28 cellular contexts compared by ENCODE assay signal in genomic region chr15:96052154-96052553, GRCh38.
DNase-seq lines count a peak whose midpoint lies in the region; ATAC-seq and TF ChIP-seq lines count a peak whose summit lies in the region.
"Had no signal": no experiment of that assay in that cellular context is flagged by ENCODE, and none has a peak within 500 bp of the region (broad histone marks: within the 10 kb centered on the region; RNA-seq: fewer than 3 reads in every experiment).

No MANE protein-coding gene starts in this region.

- H3K36me3 ChIP-seq in right atrium auricular region (no peaks in the 10 kb centered on the region), esophagus muscularis mucosa (no peaks in the 10 kb centered on the region), aorta (ENCODE audit: control insufficient read depth in 1 of 2, insufficient read depth in 2 of 2, low read length in 1 of 2) (no peaks in the 10 kb centered on the region)
- H3K36me3 ChIP-seq: gastroesophageal sphincter, sigmoid colon had no signal

- intact Hi-C loops in Right ventricle myocardium superior (cut with DNase I) (no loop called here), esophagus muscularis mucosa (cut with DNase I) (no loop called here), aorta (cut with DNase I) (loop anchor here in 1 of 2 donors (10.0 kb wide), 1 partner anchor 273 kb away; no protein-coding TSS in a partner anchor)

- no peak for DNase-seq in right atrium auricular region (ENCODE audit: low spot score)
- DNase-seq in Right ventricle myocardium superior = no peak
- DNase-seq in esophagus muscularis mucosa (ENCODE audit: extremely low spot score) = peak; percentile 10
- no peak for DNase-seq in activated CD8-positive, alpha-beta T cell treated with anti-CD3 and anti-CD28 coated beads, Interleukin-2, amount 10 ng/mL, durations not matched to agents 7 days and 5 days
- DNase-seq in aorta = no peak
- no peak for DNase-seq in AG08395 (ENCODE audit: low spot score)
- DNase-seq: activated CD4-positive, alpha-beta memory T cell treated with anti-CD3 and anti-CD28 coated beads, Interleukin-2, amount 10 ng/mL, durations not matched to agents 7 days and 5 days; activated CD4-positive, CD25-positive, alpha-beta regulatory T cell treated with anti-CD3 and anti-CD28 coated beads, Interleukin-2, amount 50 U/mL, for 72 hours; activated effector memory CD4-positive, alpha-beta T cell treated with Interleukin-2 at 50 U/mL for 16 hours; activated naive CD8-positive, alpha-beta T cell treated with anti-CD3 and anti-CD28 coated beads, Interleukin-2, amount 10 ng/mL, durations not matched to agents 7 days and 5 days; caudate nucleus; CD4-positive, CD25-positive, alpha-beta regulatory T cell; cortex of kidney; KBM-7; MM.1S; mucosa of descending colon; NCI-H1436; NCI-H2081 treated with DMSO at 0.1 percent for 48 hours; RPMI8226; sigmoid colon; stimulated activated CD4-positive, alpha-beta T cell treated with anti-CD3 and anti-CD28 coated beads, Interleukin-4, amount 100 ng/mL, for 24 hours had no signal

- H3K4me3 Mint-ChIP-seq in nephron = peak overlapping the region; percentile 34 to 66 (median 60)
- H3K4me3 Mint-ChIP-seq in activated CD8-positive, alpha-beta T cell treated with anti-CD3 and anti-CD28 coated beads, Interleukin-2, amount 10 ng/mL, durations not matched to agents 7 days and 5 days = no peak overlapping the region
- H3K4me3 Mint-ChIP-seq: activated CD4-positive, alpha-beta memory T cell treated with anti-CD3 and anti-CD28 coated beads, Interleukin-2, amount 10 ng/mL, durations not matched to agents 7 days and 5 days; activated naive CD8-positive, alpha-beta T cell treated with anti-CD3 and anti-CD28 coated beads, Interleukin-2, amount 10 ng/mL, durations not matched to agents 7 days and 5 days had no signal

- H3K27ac ChIP-seq in right atrium auricular region = peak overlapping the region; percentile 75 to 89
- no peak overlapping the region for H3K27ac ChIP-seq in esophagus muscularis mucosa (replicated peaks in 1 of 4)
- no peak overlapping the region for H3K27ac ChIP-seq in aorta (ENCODE audit: low read depth in 1 of 2, low read length in 2 of 2)
- H3K27ac ChIP-seq: parathyroid adenoma, SK-N-MC had no signal

- no peaks in the 10 kb centered on the region for H3K36me3 Mint-ChIP-seq in nephron (ENCODE audit: low read depth)
- H3K36me3 Mint-ChIP-seq in activated CD8-positive, alpha-beta T cell treated with anti-CD3 and anti-CD28 coated beads, Interleukin-2, amount 10 ng/mL, durations not matched to agents 7 days and 5 days (ENCODE audit: low read depth) = no peaks in the 10 kb centered on the region
- H3K36me3 Mint-ChIP-seq: activated naive CD8-positive, alpha-beta T cell treated with anti-CD3 and anti-CD28 coated beads, Interleukin-2, amount 10 ng/mL, durations not matched to agents 7 days and 5 days; CD4-positive, CD25-positive, alpha-beta regulatory T cell; stimulated activated effector memory CD8-positive, alpha-beta T cell treated with anti-CD3 and anti-CD28 coated beads, Interleukin-12 subunit alpha, Interleukin-12 subunit beta, amount 100 ng/mL, for 72 hours had no signal

- H3K4me3 ChIP-seq in right atrium auricular region (no peak overlapping the region), esophagus muscularis mucosa (no peak overlapping the region), aorta (ENCODE audit: low read length in 2 of 2) (no peak overlapping the region)
- H3K4me3 ChIP-seq: mucosa of descending colon had no signal

- H3K9me3 ChIP-seq in right atrium auricular region (no peaks in the 10 kb centered on the region), esophagus muscularis mucosa (no peaks in the 10 kb centered on the region), aorta (ENCODE audit: control insufficient read depth, low read length) (no peaks in the 10 kb centered on the region)
- H3K9me3 ChIP-seq: gastroesophageal sphincter, mucosa of descending colon, sigmoid colon had no signal

- peaks cover 8% of the 10 kb centered on the region for H3K27me3 Mint-ChIP-seq in nephron (ENCODE audit: low read depth)
- H3K27me3 Mint-ChIP-seq in activated CD8-positive, alpha-beta T cell treated with anti-CD3 and anti-CD28 coated beads, Interleukin-2, amount 10 ng/mL, durations not matched to agents 7 days and 5 days (ENCODE audit: low read depth) = peaks cover 44% of the 10 kb centered on the region

- no peak for TF ChIP-seq EP300 in esophagus muscularis mucosa (IDR thresholded peaks at IDR 0.05)

- TF ChIP-seq CTCF in right atrium auricular region (IDR thresholded peaks at IDR 0.05) (no peak), esophagus muscularis mucosa (IDR thresholded peaks at IDR 0.05) (no peak), nephron (IDR thresholded peaks at IDR 0.05; ENCODE audit: unreplicated experiment in 3 of 3) (no peak)

- peak overlapping the region; percentile 60 to 88 (median 87) for H3K27ac Mint-ChIP-seq in nephron
- no peak overlapping the region for H3K27ac Mint-ChIP-seq in activated CD8-positive, alpha-beta T cell treated with anti-CD3 and anti-CD28 coated beads, Interleukin-2, amount 10 ng/mL, durations not matched to agents 7 days and 5 days
- H3K27ac Mint-ChIP-seq: activated CD4-positive, alpha-beta memory T cell treated with anti-CD3 and anti-CD28 coated beads, Interleukin-2, amount 10 ng/mL, durations not matched to agents 7 days and 5 days; activated naive CD8-positive, alpha-beta T cell treated with anti-CD3 and anti-CD28 coated beads, Interleukin-2, amount 10 ng/mL, durations not matched to agents 7 days and 5 days; CD4-positive, CD25-positive, alpha-beta regulatory T cell; natural killer cell treated with Interleukin-12 subunit alpha and Interleukin-12 subunit beta and Interleukin-15 and Interleukin-18, amount 100 ng/mL, for 72 hours; stimulated activated effector memory CD8-positive, alpha-beta T cell treated with anti-CD3 and anti-CD28 coated beads, Interleukin-12 subunit alpha, Interleukin-12 subunit beta, amount 100 ng/mL, for 72 hours had no signal

- H3K4me1 ChIP-seq in right atrium auricular region = peaks cover 0 to 46% of the 10 kb centered on the region in 2 donors
- H3K4me1 ChIP-seq in esophagus muscularis mucosa = peaks cover 25 to 36% (median 31%) of the 10 kb centered on the region in 4 donors
- no peaks in the 10 kb centered on the region for H3K4me1 ChIP-seq in aorta (ENCODE audit: control insufficient read depth in 1 of 2, insufficient read depth in 2 of 2, low read length in 2 of 2)
- H3K4me1 ChIP-seq: parathyroid adenoma had no signal

- CTCF ChIA-PET in activated CD8-positive, alpha-beta T cell treated with anti-CD3 and anti-CD28 coated beads, Interleukin-2, amount 10 ng/mL, durations not matched to agents 7 days and 5 days (lab: Charles Lee) = no interaction called here

- no peak for TF ChIP-seq POLR2A in esophagus muscularis mucosa (IDR thresholded peaks at IDR 0.05; ENCODE audit: low read depth)

- H3K27me3 ChIP-seq in right atrium auricular region (no peaks in the 10 kb centered on the region), esophagus muscularis mucosa (no peaks in the 10 kb centered on the region), aorta (ENCODE audit: control insufficient read depth in 1 of 2, insufficient read depth in 2 of 2, low read length in 1 of 2) (no peaks in the 10 kb centered on the region)
- H3K27me3 ChIP-seq: gastroesophageal sphincter, sigmoid colon had no signal

- H3K9me3 Mint-ChIP-seq in nephron = no peaks in the 10 kb centered on the region
- no peaks in the 10 kb centered on the region for H3K9me3 Mint-ChIP-seq in activated CD8-positive, alpha-beta T cell treated with anti-CD3 and anti-CD28 coated beads, Interleukin-2, amount 10 ng/mL, durations not matched to agents 7 days and 5 days (ENCODE audit: insufficient read depth)
- H3K9me3 Mint-ChIP-seq: natural killer cell treated with Interleukin-12 subunit alpha and Interleukin-12 subunit beta and Interleukin-15 and Interleukin-18, amount 100 ng/mL, for 72 hours; stimulated activated effector memory CD8-positive, alpha-beta T cell treated with anti-CD3 and anti-CD28 coated beads, Interleukin-12 subunit alpha, Interleukin-12 subunit beta, amount 100 ng/mL, for 72 hours had no signal

- ATAC-seq in Right ventricle myocardium superior (ENCODE audit: poor library complexity) = no peak
- no peak for ATAC-seq in GM18498 (IDR thresholded peaks at IDR 0.05; ENCODE audit: unreplicated experiment)
- ATAC-seq in activated CD8-positive, alpha-beta T cell treated with anti-CD3 and anti-CD28 coated beads, Interleukin-2, amount 10 ng/mL, durations not matched to agents 7 days and 5 days = no peak
- ATAC-seq in aorta (ENCODE audit: low FRiP score) = no peak
- ATAC-seq: gastroesophageal sphincter; natural killer cell treated with Interleukin-12 subunit alpha and Interleukin-12 subunit beta and Interleukin-15 and Interleukin-18, amount 100 ng/mL, for 72 hours; stimulated activated effector memory CD8-positive, alpha-beta T cell treated with anti-CD3 and anti-CD28 coated beads, Interleukin-12 subunit alpha, Interleukin-12 subunit beta, amount 100 ng/mL, for 72 hours had no signal

- H3K4me1 Mint-ChIP-seq in nephron = peaks cover 49% of the 10 kb centered on the region
- peaks cover 2% of the 10 kb centered on the region for H3K4me1 Mint-ChIP-seq in activated CD8-positive, alpha-beta T cell treated with anti-CD3 and anti-CD28 coated beads, Interleukin-2, amount 10 ng/mL, durations not matched to agents 7 days and 5 days (ENCODE audit: low read depth)
- H3K4me1 Mint-ChIP-seq: activated CD4-positive, alpha-beta memory T cell treated with anti-CD3 and anti-CD28 coated beads, Interleukin-2, amount 10 ng/mL, durations not matched to agents 7 days and 5 days; stimulated activated effector memory CD8-positive, alpha-beta T cell treated with anti-CD3 and anti-CD28 coated beads, Interleukin-12 subunit alpha, Interleukin-12 subunit beta, amount 100 ng/mL, for 72 hours had no signal

- POLR2A ChIA-PET in activated CD8-positive, alpha-beta T cell treated with anti-CD3 and anti-CD28 coated beads, Interleukin-2, amount 10 ng/mL, durations not matched to agents 7 days and 5 days (lab: Charles Lee) = no interaction called here

- WGBS in esophagus muscularis mucosa = 90% methylated on average over 4 of the region's 4 CpGs
- WGBS in aorta, 2 donors = 95% methylated on average over 4 of the region's 4 CpGs

Comparison
In these comparisons a context has a peak if more than half of its experiments do, and no peak if none do; other contexts are left out.
1. H3K27ac ChIP-seq: peak in right atrium auricular region (2 of 2); none in esophagus muscularis mucosa (0 of 4) and aorta (0 of 2).